ENCODE assay signal across 14 cellular contexts in genomic region chr2:17815466-17816184, GRCh38. TPM values are rescaled to one million over a fixed set of nuclear protein-coding genes. Genes with fewer than 3 reads are reported as not detected.
A peak's percentile ranks its signal among the peaks of the same experiment; 100 is the strongest.
DNase-seq lines count a peak whose midpoint lies in the region; ATAC-seq and TF ChIP-seq lines count a peak whose summit lies in the region.
"Had no signal": no experiment of that assay in that cellular context is flagged by ENCODE, and none has a peak within 500 bp of the region (broad histone marks: within the 10 kb centered on the region; RNA-seq: fewer than 3 reads in every experiment).

No MANE protein-coding gene starts in this region.

- H3K9me3 ChIP-seq in WERI-Rb-1 (ENCODE audit: severe bottlenecking) (no peaks in the 10 kb centered on the region), mucosa of descending colon (no peaks in the 10 kb centered on the region), left ventricle myocardium inferior (replicated peaks) (no peaks in the 10 kb centered on the region)

- DNase-seq in WERI-Rb-1 (no peak), mucosa of descending colon (no peak), left ventricle myocardium inferior (no peak), SKM-1 treated with dmso at 0.1 percent for 144 hours (lab: John Stamatoyannopoulos, UW; ENCODE audit: unreplicated experiment) (no peak)
- no peak for DNase-seq in activated T-cell treated with anti-CD3 and anti-CD28 coated beads, Interleukin-2, amount 50 U/mL, for 1 hour
- DNase-seq in activated naive CD4-positive, alpha-beta T cell treated with anti-CD3 and anti-CD28 coated beads, Interleukin-2, amount 50 U/mL, for 16 hours = no peak
- DNase-seq: activated T-cell treated with anti-CD3 and anti-CD28 coated beads, Interleukin-2, amount 50 U/mL, for 24 hours; foreskin melanocyte; stimulated activated CD4-positive, alpha-beta T cell treated with anti-CD3 and anti-CD28 coated beads, Interleukin-12 subunit alpha, Interleukin-12 subunit beta, amount 100 ng/mL, for 4 hours; stimulated activated naive CD8-positive, alpha-beta T cell treated with anti-CD3 and anti-CD28 coated beads, Interleukin-15, Interleukin-2, amounts not matched to agents 100 U/mL and 50 U/mL, for 24 hours; T-helper 9 cell had no signal

- no peaks in the 10 kb centered on the region for H3K36me3 ChIP-seq in WERI-Rb-1
- H3K36me3 ChIP-seq in mucosa of descending colon (ENCODE audit: low read depth) = no peaks in the 10 kb centered on the region
- no peaks in the 10 kb centered on the region for H3K36me3 ChIP-seq in left ventricle myocardium inferior

- H3K27ac ChIP-seq in WERI-Rb-1 (peak overlapping the region; percentile 15; the same call in 1 of the 2 replicates), left ventricle myocardium inferior (replicated peaks) (no peak overlapping the region)

- TF ChIP-seq CTCF in WERI-Rb-1 (IDR thresholded peaks at IDR 0.05; ENCODE audit: low read depth, low read length) (no peak), mucosa of descending colon (IDR thresholded peaks at IDR 0.05) (no peak), left ventricle myocardium inferior (IDR thresholded peaks at IDR 0.05; ENCODE audit: borderline replicate concordance) (no peak)

- intact Hi-C loops in mucosa of descending colon (cut with DNase I, micrococcal nuclease) (no loop called here), left ventricle myocardium inferior (cut with micrococcal nuclease) (no loop called here)

- ATAC-seq in GM18861 (IDR thresholded peaks at IDR 0.05; ENCODE audit: unreplicated experiment) (peak; percentile 28), HG02678 (IDR thresholded peaks at IDR 0.05; ENCODE audit: unreplicated experiment) (peak; percentile 24), mucosa of descending colon (peak; percentile 92)
- ATAC-seq: stimulated activated naive CD8-positive, alpha-beta T cell treated with anti-CD3 and anti-CD28 coated beads, Interleukin-15, Interleukin-2, amounts not matched to agents 100 U/mL and 50 U/mL, for 24 hours had no signal

- H3K4me1 ChIP-seq in mucosa of descending colon (ENCODE audit: low read depth) = no peaks in the 10 kb centered on the region
- peaks cover 18% of the 10 kb centered on the region for H3K4me1 ChIP-seq in left ventricle myocardium inferior

- no peak overlapping the region for H3K4me3 ChIP-seq in WERI-Rb-1 (ENCODE audit: low read depth, low read length)
- no peak overlapping the region for H3K4me3 ChIP-seq in mucosa of descending colon
- no peak overlapping the region for H3K4me3 ChIP-seq in left ventricle myocardium inferior

- no peaks in the 10 kb centered on the region for H3K27me3 ChIP-seq in WERI-Rb-1 (ENCODE audit: insufficient read depth, low read depth, severe bottlenecking)
- no peaks in the 10 kb centered on the region for H3K27me3 ChIP-seq in left ventricle myocardium inferior (ENCODE audit: low read depth)

RNA-seq across cellular contexts. Expression of gene MSGN1, which starts 0.6 kb away (rescaled TPM):
- total RNA-seq in mucosa of descending colon (not detected), left ventricle myocardium inferior (not detected)
- total RNA-seq: mononuclear cell had no signal

Comparison
In these comparisons a context has a peak if more than half of its experiments do, and no peak if none do; other contexts are left out.
1. ATAC-seq: peak in every context shown above with its lines; median percentile 92 in mucosa of descending colon; 28 in GM18861; 24 in HG02678.